1 cellular context compared by ENCODE assay signal in genomic region chr7:116780521-116780920, GRCh38.
TF ChIP-seq lines count a peak whose summit lies in the region.

No MANE protein-coding gene starts in this region.

TF ChIP-seq in HepG2, 621 proteins besides CTCF, POLR2A, EP300 and RAD21 (continued from another document):
- TF ChIP-seq AKNA (CRISPR knock-in tag; IDR thresholded peaks at IDR 0.05; ENCODE audit: borderline replicate concordance) (no peak), IRX3 (CRISPR knock-in tag; IDR thresholded peaks at IDR 0.05; ENCODE audit: borderline replicate concordance, low read depth) (no peak), PTBP1 (IDR thresholded peaks at IDR 0.05; ENCODE audit: low read depth, low read length, poor library complexity, severe bottlenecking) (no peak), TARDBP (CRISPR knock-in tag; IDR thresholded peaks at IDR 0.05) (no peak)
